Comparison of ENCODE assay signal across 1 cellular context in genomic region chr4:39422247-39422646, GRCh38.
TF ChIP-seq lines count a peak whose summit lies in the region.

No MANE protein-coding gene starts in this region.

TF ChIP-seq in HepG2, 621 proteins besides CTCF, POLR2A, EP300 and RAD21:
- no peak for TF ChIP-seq U2AF2 (IDR thresholded peaks at IDR 0.05; ENCODE audit: low read depth, low read length)
- TF ChIP-seq MLLT10 (CRISPR knock-in tag; IDR thresholded peaks at IDR 0.05), result no peak
- no peak for TF ChIP-seq ZEB1 (IDR thresholded peaks at IDR 0.05; ENCODE audit: insufficient replicate concordance, low read depth)
- no peak for TF ChIP-seq ZMAT3 (CRISPR knock-in tag; conservative IDR thresholded peaks at IDR 0.05)
- no peak for TF ChIP-seq HMGA1 (CRISPR knock-in tag; conservative IDR thresholded peaks at IDR 0.05)
